ENCODE assay signal across 15 cellular contexts in genomic region chr5:149487672-149488071, GRCh38.
DNase-seq lines count a peak whose midpoint lies in the region; ATAC-seq and TF ChIP-seq lines count a peak whose summit lies in the region.
"Had no signal": no experiment of that assay in that cellular context is flagged by ENCODE, and none has a peak within 500 bp of the region (broad histone marks: within the 10 kb centered on the region; RNA-seq: fewer than 3 reads in every experiment).

No MANE protein-coding gene starts in this region.

- H3K27me3 ChIP-seq in heart left ventricle (no peaks in the 10 kb centered on the region), muscle layer of duodenum (ENCODE audit: low read depth, low read length) (no peaks in the 10 kb centered on the region), MM.1S (replicated peaks; ENCODE audit: insufficient read depth, low read length) (no peaks in the 10 kb centered on the region)
- H3K27me3 ChIP-seq: spleen, tibial nerve had no signal

- H3K4me3 ChIP-seq in heart left ventricle (no peak overlapping the region), muscle layer of duodenum (ENCODE audit: low read depth in 1 of 2, low read length in 2 of 2) (no peak overlapping the region), MM.1S (ENCODE audit: low read length) (no peak overlapping the region)
- H3K4me3 ChIP-seq: spleen, tibial nerve had no signal

- no peaks in the 10 kb centered on the region for H3K9me3 Mint-ChIP-seq in central memory CD8-positive, alpha-beta T cell
- H3K9me3 Mint-ChIP-seq in type B pancreatic cell, result no peaks in the 10 kb centered on the region
- H3K9me3 Mint-ChIP-seq: activated naive CD4-positive, alpha-beta T cell treated with anti-CD3 and anti-CD28 coated beads, Interleukin-2, amount 50 U/mL, for 24 hours; WTC11 had no signal

- TF ChIP-seq CTCF in heart left ventricle (IDR thresholded peaks at IDR 0.05) (no peak), type B pancreatic cell (conservative IDR thresholded peaks at IDR 0.05) (no peak), MM.1S (IDR thresholded peaks at IDR 0.05; ENCODE audit: low read length) (no peak)

- no peak for TF ChIP-seq POLR2A in heart left ventricle (IDR thresholded peaks at IDR 0.05)

- ATAC-seq in heart left ventricle (no peak), left cardiac atrium (no peak), GM21526 (IDR thresholded peaks at IDR 0.05; ENCODE audit: low FRiP score, unreplicated experiment) (no peak)
- ATAC-seq in central memory CD8-positive, alpha-beta T cell (replicated peaks; ENCODE audit: extremely low read depth, poor library complexity, severe bottlenecking), result no peak
- ATAC-seq: naive thymus-derived CD8-positive, alpha-beta T cell; WTC11 had no signal

- peaks cover 0 to 66% (median 42%) of the 10 kb centered on the region in 12 donors for H3K4me1 ChIP-seq in heart left ventricle
- peaks cover 19 to 25% of the 10 kb centered on the region in 2 donors for H3K4me1 ChIP-seq in muscle layer of duodenum (ENCODE audit: control insufficient read depth in 1 of 2, insufficient read depth in 2 of 2, low read length in 2 of 2)
- no peaks in the 10 kb centered on the region for H3K4me1 ChIP-seq in MM.1S (ENCODE audit: low read length)

- peak overlapping the region; percentile 35 for H3K27ac Mint-ChIP-seq in central memory CD8-positive, alpha-beta T cell (ENCODE audit: low read depth)
- H3K27ac Mint-ChIP-seq in type B pancreatic cell, result peak overlapping the region; percentile 86
- H3K27ac Mint-ChIP-seq: activated naive CD4-positive, alpha-beta T cell treated with anti-CD3 and anti-CD28 coated beads, Interleukin-2, amount 50 U/mL, for 24 hours; WTC11 had no signal

- H3K9me3 ChIP-seq in heart left ventricle (no peaks in the 10 kb centered on the region), muscle layer of duodenum (ENCODE audit: control insufficient read depth in 1 of 2, low read length in 2 of 2) (no peaks in the 10 kb centered on the region), MM.1S (replicated peaks; ENCODE audit: insufficient read depth, low read length) (no peaks in the 10 kb centered on the region)
- H3K9me3 ChIP-seq: spleen, tibial nerve had no signal

- no peaks in the 10 kb centered on the region for H3F3A ChIP-seq in MM.1S (ENCODE audit: insufficient read depth, low read length)

- 71 to 82% (median 75%) methylated on average over 2 of the region's 2 CpGs for WGBS in heart left ventricle, 4 donors

- H3K27ac ChIP-seq in heart left ventricle (peak overlapping the region; percentile 64 to 98 (median 88)), muscle layer of duodenum (ENCODE audit: low read length) (peak overlapping the region; percentile 94), MM.1S (ENCODE audit: low read length) (no peak overlapping the region)

- no peak for DNase-seq in heart left ventricle
- DNase-seq in left cardiac atrium, result no peak
- DNase-seq in central memory CD8-positive, alpha-beta T cell (ENCODE audit: low spot score in 2 of 2), result no peak
- no peak for DNase-seq in type B pancreatic cell (ENCODE audit: extremely low spot score, unreplicated experiment)
- DNase-seq in amniotic stem cell (lab: John Stamatoyannopoulos, UW), result no peak
- DNase-seq in MM.1S, result no peak
- DNase-seq: dermis blood vessel endothelial cell; naive thymus-derived CD8-positive, alpha-beta T cell; NCI-H2029 treated with DMSO at 0.1 percent for 48 hours; spleen had no signal

- peaks cover 6% of the 10 kb centered on the region for H3K4me1 Mint-ChIP-seq in central memory CD8-positive, alpha-beta T cell
- H3K4me1 Mint-ChIP-seq in type B pancreatic cell (ENCODE audit: unreplicated experiment), result peaks cover 33% of the 10 kb centered on the region

- H3K9ac ChIP-seq in MM.1S (ENCODE audit: low read length), result no peak overlapping the region

- H3K4me2 ChIP-seq in MM.1S (ENCODE audit: low read depth, low read length), result no peak overlapping the region

- peaks cover 0 to 5% (median 0%) of the 10 kb centered on the region in 9 donors for H3K36me3 ChIP-seq in heart left ventricle
- peaks cover 0 to 4% of the 10 kb centered on the region in 2 donors for H3K36me3 ChIP-seq in muscle layer of duodenum (ENCODE audit: control insufficient read depth in 1 of 2, insufficient read depth in 2 of 2, low read length in 2 of 2)
- H3K36me3 ChIP-seq in MM.1S (replicated peaks; ENCODE audit: insufficient read depth, low read length), result no peaks in the 10 kb centered on the region

- H3K27me3 Mint-ChIP-seq in central memory CD8-positive, alpha-beta T cell, result no peaks in the 10 kb centered on the region
- no peaks in the 10 kb centered on the region for H3K27me3 Mint-ChIP-seq in type B pancreatic cell
- H3K27me3 Mint-ChIP-seq: activated naive CD4-positive, alpha-beta T cell treated with anti-CD3 and anti-CD28 coated beads, Interleukin-2, amount 50 U/mL, for 24 hours; naive thymus-derived CD8-positive, alpha-beta T cell had no signal

- intact Hi-C loops in heart left ventricle (cut with DNase I) (loop anchor here in 8 of 10 donors (5.0 kb wide), 4 partner anchors 35 to 65 kb away; partner anchors contain the start of gene CSNK1A1 (in 1 of the 8)), left cardiac atrium (cut with DNase I) (loop anchor here in 1 of 2 donors (5.0 kb wide), 1 partner anchor 40 kb away; no protein-coding TSS in a partner anchor)

- H3K79me2 ChIP-seq in MM.1S (ENCODE audit: low read length), result no peaks in the 10 kb centered on the region

- no peaks in the 10 kb centered on the region for H3K9me2 ChIP-seq in MM.1S (replicated peaks; ENCODE audit: insufficient read depth, low read length)

- H3K4me3 Mint-ChIP-seq in central memory CD8-positive, alpha-beta T cell, result no peak overlapping the region
- no peak overlapping the region for H3K4me3 Mint-ChIP-seq in type B pancreatic cell
- H3K4me3 Mint-ChIP-seq: activated naive CD4-positive, alpha-beta T cell treated with anti-CD3 and anti-CD28 coated beads, Interleukin-2, amount 50 U/mL, for 24 hours; naive thymus-derived CD8-positive, alpha-beta T cell; WTC11 had no signal

- peaks cover 4% of the 10 kb centered on the region for H3K36me3 Mint-ChIP-seq in central memory CD8-positive, alpha-beta T cell (ENCODE audit: insufficient read depth)
- peaks cover 3% of the 10 kb centered on the region for H3K36me3 Mint-ChIP-seq in type B pancreatic cell
- H3K36me3 Mint-ChIP-seq: activated naive CD4-positive, alpha-beta T cell treated with anti-CD3 and anti-CD28 coated beads, Interleukin-2, amount 50 U/mL, for 24 hours; naive thymus-derived CD8-positive, alpha-beta T cell; WTC11 had no signal

- no peak overlapping the region for H2AFZ ChIP-seq in MM.1S (ENCODE audit: low read length)

- no peaks in the 10 kb centered on the region for H4K20me1 ChIP-seq in MM.1S (ENCODE audit: insufficient read depth, low read length)
